Comparison of ENCODE assay signal across 16 cellular contexts in genomic region chr11:68343761-68344256, GRCh38. TPM values are rescaled to one million over a fixed set of nuclear protein-coding genes. Genes with fewer than 3 reads are reported as not detected.
DNase-seq lines count a peak whose midpoint lies in the region; ATAC-seq and TF ChIP-seq lines count a peak whose summit lies in the region.
"Had no signal": no experiment of that assay in that cellular context is flagged by ENCODE, and none has a peak within 500 bp of the region (broad histone marks: within the 10 kb centered on the region; RNA-seq: fewer than 3 reads in every experiment).

No MANE protein-coding gene starts in this region.

- BruUV-seq in A673 (replicated peaks; lab: Mats Ljungman, UMichigan), result no TSS peak

- H3K4me3 Mint-ChIP-seq in neural progenitor cell, result no peak overlapping the region
- H3K4me3 Mint-ChIP-seq: activated naive CD8-positive, alpha-beta T cell treated with anti-CD3 and anti-CD28 coated beads for 36 hours; neural crest cell; WTC11 had no signal

- DNase-seq in A673 (ENCODE audit: low spot score), result no peak
- DNase-seq in NCI-H146 (lab: John Stamatoyannopoulos, UW), result peak; percentile 39
- DNase-seq in erythroblast (lab: John Stamatoyannopoulos, UW), result peak; percentile 53 to 78
- peak; percentile 27 for DNase-seq in osteoblast (ENCODE audit: insufficient read length, low spot score, missing footprints)
- DNase-seq in neural progenitor cell (ENCODE audit: low spot score), result no peak
- DNase-seq in NCI-H748 (lab: John Stamatoyannopoulos, UW; ENCODE audit: unreplicated experiment), result no peak
- DNase-seq in activated naive CD4-positive, alpha-beta T cell treated with anti-CD3 and anti-CD28 coated beads, Interleukin-2, amount 50 U/mL, for 72 hours (ENCODE audit: low spot score in 2 of 2), result no peak
- DNase-seq: activated naive CD8-positive, alpha-beta T cell treated with anti-CD3 and anti-CD28 coated beads for 36 hours; central memory CD4-positive, alpha-beta T cell; heart right ventricle; NCI-H2029 treated with DMSO at 0.1 percent for 48 hours; SK-N-SH had no signal

- H2AFZ ChIP-seq in osteoblast (ENCODE audit: low read length), result no peak overlapping the region
- no peak overlapping the region for H2AFZ ChIP-seq in neural progenitor cell (replicated peaks)

- H3K79me2 ChIP-seq in osteoblast (ENCODE audit: insufficient read depth, low read length), result peaks cover 7% of the 10 kb centered on the region
- H3K79me2 ChIP-seq in neural progenitor cell (ENCODE audit: low read depth), result peaks cover 40% of the 10 kb centered on the region

- intact Hi-C loops in A673 (cut with micrococcal nuclease; ENCODE audit: unreplicated experiment), result no loop called here

- peaks cover 19% of the 10 kb centered on the region for H3F3A ChIP-seq in neural progenitor cell (ENCODE audit: low read depth)

- no peak for ATAC-seq in activated naive CD4-positive, alpha-beta T cell treated with anti-CD3 and anti-CD28 coated beads, Interleukin-2, amount 50 U/mL, for 72 hours
- ATAC-seq in HG02642 (IDR thresholded peaks at IDR 0.05; ENCODE audit: poor library complexity, unreplicated experiment), result no peak
- ATAC-seq: heart right ventricle, WTC11 had no signal

- no peak overlapping the region for H3K9ac ChIP-seq in neural progenitor cell
- H3K9ac ChIP-seq: SK-N-SH had no signal

- no peak for TF ChIP-seq CTCF in A673 (conservative IDR thresholded peaks at IDR 0.05; ENCODE audit: low read depth, low read length)
- no peak for TF ChIP-seq CTCF in osteoblast (IDR thresholded peaks at IDR 0.05; ENCODE audit: extremely low read depth, low read depth, low read length)
- TF ChIP-seq CTCF in neural progenitor cell (IDR thresholded peaks at IDR 0.05), result no peak

- H3K4me2 ChIP-seq in osteoblast (ENCODE audit: insufficient read depth, low read length) (no peak overlapping the region), neural progenitor cell (no peak overlapping the region)
- H3K4me2 ChIP-seq: SK-N-SH had no signal

- peak overlapping the region; percentile 72 for H3K27ac ChIP-seq in A673 (ENCODE audit: low read depth, low read length, poor library complexity, severe bottlenecking)
- no peak overlapping the region for H3K27ac ChIP-seq in osteoblast (ENCODE audit: low read depth, low read length)
- H3K27ac ChIP-seq in neural progenitor cell, result no peak overlapping the region

- H3K4me1 Mint-ChIP-seq in neural progenitor cell, result peaks cover 26% of the 10 kb centered on the region

- no peak for TF ChIP-seq POLR2A in erythroblast (IDR thresholded peaks at IDR 0.05; ENCODE audit: low read length)

- CTCF ChIA-PET in A673 (lab: Charles Lee), result no interaction called here

- no peak overlapping the region for H3K4me3 ChIP-seq in A673 (ENCODE audit: low read depth, low read length, poor library complexity, severe bottlenecking)
- H3K4me3 ChIP-seq in osteoblast (ENCODE audit: insufficient read depth, low read length), result no peak overlapping the region
- H3K4me3 ChIP-seq in neural progenitor cell, result no peak overlapping the region
- H3K4me3 ChIP-seq: heart right ventricle, smooth muscle cell had no signal

- no peaks in the 10 kb centered on the region for H3K27me3 ChIP-seq in A673 (replicated peaks; ENCODE audit: insufficient read depth, low read depth, low read length, poor library complexity)
- H3K27me3 ChIP-seq in osteoblast (ENCODE audit: insufficient read depth, low read length), result no peaks in the 10 kb centered on the region
- H3K27me3 ChIP-seq in neural progenitor cell, result no peaks in the 10 kb centered on the region
- H3K27me3 ChIP-seq: heart right ventricle had no signal

- H3K9me3 ChIP-seq in A673 (ENCODE audit: low read depth, low read length, poor library complexity, severe bottlenecking) (no peaks in the 10 kb centered on the region), osteoblast (ENCODE audit: low read depth, low read length) (no peaks in the 10 kb centered on the region), neural progenitor cell (ENCODE audit: low read depth) (no peaks in the 10 kb centered on the region)
- H3K9me3 ChIP-seq: SK-N-SH had no signal

- peaks cover 10% of the 10 kb centered on the region for H3K36me3 Mint-ChIP-seq in neural progenitor cell
- no peaks in the 10 kb centered on the region for H3K36me3 Mint-ChIP-seq in activated naive CD4-positive, alpha-beta T cell treated with anti-CD3 and anti-CD28 coated beads, Interleukin-2, amount 50 U/mL, for 72 hours

- POLR2A ChIA-PET in A673 (lab: Charles Lee; ENCODE audit: low non-redundant PET), result no interaction called here

- H3K9me3 Mint-ChIP-seq in neural progenitor cell, result peaks cover 9% of the 10 kb centered on the region
- no peaks in the 10 kb centered on the region for H3K9me3 Mint-ChIP-seq in activated naive CD4-positive, alpha-beta T cell treated with anti-CD3 and anti-CD28 coated beads, Interleukin-2, amount 50 U/mL, for 72 hours
- H3K9me3 Mint-ChIP-seq: activated naive CD8-positive, alpha-beta T cell treated with anti-CD3 and anti-CD28 coated beads for 36 hours; neural crest cell had no signal

- no peaks in the 10 kb centered on the region for H3K36me3 ChIP-seq in A673 (ENCODE audit: insufficient read depth, low read length, poor library complexity, severe bottlenecking)
- H3K36me3 ChIP-seq in osteoblast (ENCODE audit: insufficient read depth, low read length), result no peaks in the 10 kb centered on the region
- H3K36me3 ChIP-seq in neural progenitor cell, result no peaks in the 10 kb centered on the region

- H3K27ac Mint-ChIP-seq in neural progenitor cell, result no peak overlapping the region
- no peak overlapping the region for H3K27ac Mint-ChIP-seq in activated naive CD4-positive, alpha-beta T cell treated with anti-CD3 and anti-CD28 coated beads, Interleukin-2, amount 50 U/mL, for 72 hours
- H3K27ac Mint-ChIP-seq: activated naive CD8-positive, alpha-beta T cell treated with anti-CD3 and anti-CD28 coated beads for 36 hours had no signal

- peaks cover 2% of the 10 kb centered on the region for H3K27me3 Mint-ChIP-seq in neural progenitor cell (ENCODE audit: insufficient read depth, low read depth)
- H3K27me3 Mint-ChIP-seq: activated naive CD8-positive, alpha-beta T cell treated with anti-CD3 and anti-CD28 coated beads for 36 hours had no signal

- H3K4me1 ChIP-seq in A673 (ENCODE audit: insufficient read depth, low read length, poor library complexity, severe bottlenecking) (peaks cover 30% of the 10 kb centered on the region), osteoblast (ENCODE audit: insufficient read depth, low read length) (peaks cover 28% of the 10 kb centered on the region), neural progenitor cell (peaks cover 30% of the 10 kb centered on the region)

- peaks cover 7% of the 10 kb centered on the region for H4K20me1 ChIP-seq in osteoblast (ENCODE audit: insufficient read depth, low read length)
- H4K20me1 ChIP-seq in neural progenitor cell (ENCODE audit: low read depth), result peaks cover 20% of the 10 kb centered on the region

RNA-seq across cellular contexts. Expression of gene LRP5, which starts 31.4 kb away (rescaled TPM):
- total RNA-seq in A673 (2021) (67.0 and 76.3 TPM in 2 replicates), osteoblast (16.3 and 18.6 TPM in 2 replicates), neural progenitor cell (ENCODE audit: low replicate concordance) (7.3 and 24.0 TPM in 2 replicates)
- total RNA-seq in activated naive CD4-positive, alpha-beta T cell treated with anti-CD3 and anti-CD28 coated beads, Interleukin-2, amount 50 U/mL, for 72 hours, result 10 to 100 TPM in 1 of 2 donors, 1 to 10 TPM in 1; 8.7 to 14.1 TPM

Comparison
In these comparisons a context has a peak if more than half of its experiments do, and no peak if none do; other contexts are left out.
1. DNase-seq: peak in NCI-H146 (single experiment), erythroblast (2 of 2) and osteoblast (single experiment); none in A673 (single experiment), neural progenitor cell (single experiment), NCI-H748 (single experiment) and activated naive CD4-positive, alpha-beta T cell treated with anti-CD3 and anti-CD28 coated beads, Interleukin-2, amount 50 U/mL, for 72 hours (0 of 2).